29 cellular contexts compared by ENCODE assay signal in the genomic region with DNA sequence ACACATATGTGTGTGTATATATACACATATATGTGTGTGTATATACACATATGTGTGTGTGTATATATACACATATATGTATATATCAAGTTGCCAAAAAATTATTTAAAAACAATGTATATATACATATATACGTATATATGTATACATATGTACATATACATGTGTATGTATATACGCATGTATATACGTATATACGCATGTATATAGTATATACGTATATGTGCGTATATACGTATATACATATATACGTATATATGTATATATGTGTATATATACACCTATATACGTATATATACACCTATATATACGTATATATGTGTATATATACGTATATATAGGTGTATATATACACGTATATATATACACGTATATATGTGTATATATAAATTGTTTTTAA.
"Had no signal": no experiment of that assay in that cellular context is flagged by ENCODE, and none has a peak within 500 bp of the region (broad histone marks: within the 10 kb centered on the region; RNA-seq: fewer than 3 reads in every experiment).

No MANE protein-coding gene starts in this region.

- H3K9me3 ChIP-seq: gastrocnemius medialis, heart left ventricle had no signal

- H3K4me3 ChIP-seq: gastrocnemius medialis, heart left ventricle had no signal

- H3K4me1 ChIP-seq: gastrocnemius medialis, heart left ventricle had no signal

- FAIRE-seq: astrocyte, bronchial epithelial cell had no signal

- H3K27ac ChIP-seq: brain microvascular endothelial cell, gastrocnemius medialis, heart left ventricle, VCaP had no signal

- ATAC-seq: activated T-helper 17 cell treated with anti-CD3 and anti-CD28 coated beads, Interleukin-2, amount 50 U/mL, for 72 hours; esophagus mucosa; gastrocnemius medialis; heart left ventricle; WTC11 had no signal

- H3K27me3 ChIP-seq: brain microvascular endothelial cell, gastrocnemius medialis, heart left ventricle had no signal

- DNase-seq: activated CD4-positive, alpha-beta memory T cell treated with anti-CD3 and anti-CD28 coated beads, Interleukin-2, amount 10 ng/mL, durations not matched to agents 7 days and 5 days; activated CD4-positive, alpha-beta T cell treated with anti-CD3 and anti-CD28 coated beads for 1 hour; activated CD4-positive, alpha-beta T cell treated with anti-CD3 and anti-CD28 coated beads for 4 hours; activated CD4-positive, alpha-beta T cell treated with anti-CD3 and anti-CD28 coated beads, Interleukin-2, amount 10 ng/mL, durations not matched to agents 7 days and 5 days; activated CD4-positive, alpha-beta T cell treated with anti-CD3 and anti-CD28 coated beads, Interleukin-2, amount 50 U/mL, for 4 hours; activated CD8-positive, alpha-beta memory T cell treated with anti-CD3 and anti-CD28 coated beads, Interleukin-2, amount 50 U/mL, for 48 hours; activated effector memory CD4-positive, alpha-beta T cell treated with Interleukin-2 at 50 U/mL for 16 hours; activated gamma-delta T cell treated with Interleukin-2 at 50 U/mL for 16 hours; activated naive CD4-positive, alpha-beta T cell treated with anti-CD3 and anti-CD28 coated beads, Interleukin-2, amount 50 U/mL, for 16 hours; activated naive CD4-positive, alpha-beta T cell treated with Interleukin-2 at 50 U/mL for 16 hours; activated T-cell treated with anti-CD3 and anti-CD28 coated beads for 4 hours; activated T-cell treated with anti-CD3 and anti-CD28 coated beads, Interleukin-2, amount 50 U/mL, for 24 hours; amniotic stem cell; anterior cingulate cortex; brain microvascular endothelial cell; cortex of kidney; dermis blood vessel endothelial cell; effector CD8-positive, alpha-beta T cell; foreskin fibroblast; gastrocnemius medialis; glutamatergic neuron; heart left ventricle; T-helper 2 cell had no signal

- H3K36me3 ChIP-seq: brain microvascular endothelial cell, gastrocnemius medialis, heart left ventricle had no signal
